Comparison of ENCODE assay signal across 8 cellular contexts in genomic region chr3:14452676-14453367, GRCh38. TPM values are rescaled to one million over a fixed set of nuclear protein-coding genes. Genes with fewer than 3 reads are reported as not detected.
DNase-seq lines count a peak whose midpoint lies in the region; ATAC-seq and TF ChIP-seq lines count a peak whose summit lies in the region.

No MANE protein-coding gene starts in this region.

- no peak overlapping the region for H2BK5ac ChIP-seq in neuronal stem cell (ENCODE audit: low read length)

- H3K36me3 ChIP-seq in OCI-LY1 (ENCODE audit: insufficient read depth, low read length): peaks cover 81% of the 10 kb centered on the region
- peaks cover 12 to 38% of the 10 kb centered on the region in 2 donors for H3K36me3 ChIP-seq in neuronal stem cell (replicated peaks in 1 of 2; ENCODE audit: control insufficient read depth in 2 of 2, insufficient read depth in 2 of 2, low read length in 2 of 2)

- no peaks in the 10 kb centered on the region for H3K79me1 ChIP-seq in neuronal stem cell (ENCODE audit: low read depth, low read length)

- no peak overlapping the region for H2BK15ac ChIP-seq in neuronal stem cell (ENCODE audit: low read length)

- no peaks in the 10 kb centered on the region for H3F3A ChIP-seq in OCI-LY1 (ENCODE audit: insufficient read depth, low read length)

- no peak overlapping the region for H2BK120ac ChIP-seq in neuronal stem cell (ENCODE audit: low read depth, low read length)

- WGBS in neuronal stem cell (ENCODE audit: extremely low coverage in 2 of 2, insufficient read length in 2 of 2, insufficient replicate concordance in 1 of 2), 2 donors: no CpG with 5 or more reads among the region's 25 CpGs

- H3K9me2 ChIP-seq in OCI-LY1 (ENCODE audit: low read depth, low read length): no peaks in the 10 kb centered on the region

- no peak overlapping the region for H2AK5ac ChIP-seq in neuronal stem cell (ENCODE audit: low read depth, low read length)

- H3K27ac ChIP-seq in OCI-LY1 (ENCODE audit: low read depth, low read length, poor library complexity, severe bottlenecking) (peak overlapping the region; percentile 87), neuronal stem cell (replicated peaks; ENCODE audit: low read length) (no peak overlapping the region)

- ATAC-seq in GM21529 (IDR thresholded peaks at IDR 0.05; ENCODE audit: unreplicated experiment) (no peak), GM21528 (IDR thresholded peaks at IDR 0.05; ENCODE audit: low FRiP score, unreplicated experiment) (no peak), HG02973 (IDR thresholded peaks at IDR 0.05; ENCODE audit: unreplicated experiment) (no peak), GM18868 (IDR thresholded peaks at IDR 0.05; ENCODE audit: unreplicated experiment) (no peak)

- H2AFZ ChIP-seq in OCI-LY1 (ENCODE audit: low read length) (no peak overlapping the region), neuronal stem cell (ENCODE audit: low read length) (peak overlapping the region; percentile 85)

- no peak overlapping the region for H3K14ac ChIP-seq in neuronal stem cell (ENCODE audit: low read length)

- peak; percentile 83 for DNase-seq in DMS53 (lab: John Stamatoyannopoulos, UW)
- peak; percentile 98 for DNase-seq in fibroblast of mammary gland (ENCODE audit: low read depth)
- DNase-seq in neuronal stem cell (ENCODE audit: low spot score): no peak

- H3K27me3 ChIP-seq in OCI-LY1 (ENCODE audit: insufficient read depth, low read length) (no peaks in the 10 kb centered on the region), neuronal stem cell (ENCODE audit: control insufficient read depth in 3 of 3, insufficient read depth in 3 of 3, low read depth in 1 of 3, low read length in 3 of 3) (no peaks in the 10 kb centered on the region)

- H4K20me1 ChIP-seq in OCI-LY1 (ENCODE audit: insufficient read depth, low read length): no peaks in the 10 kb centered on the region

- no peak overlapping the region for H3K4ac ChIP-seq in neuronal stem cell (ENCODE audit: low read length)

- H3K9me3 ChIP-seq in OCI-LY1 (ENCODE audit: low read length) (no peaks in the 10 kb centered on the region), neuronal stem cell (replicated peaks in 1 of 2; ENCODE audit: control insufficient read depth in 2 of 2, insufficient read depth in 1 of 2, low read depth in 1 of 2, low read length in 2 of 2) (peaks cover 4 to 5% of the 10 kb centered on the region in 2 donors)

- H3K4me2 ChIP-seq in OCI-LY1 (ENCODE audit: low read length) (peak overlapping the region; percentile 20; the same call in 1 of the 2 replicates), neuronal stem cell (ENCODE audit: insufficient read depth, low read length, poor library complexity, severe bottlenecking) (no peak overlapping the region)

- no peak overlapping the region for H4K91ac ChIP-seq in neuronal stem cell (ENCODE audit: low read depth, low read length, poor library complexity)

- no peak overlapping the region for H3K18ac ChIP-seq in neuronal stem cell (ENCODE audit: low read length)

- H3K4me3 ChIP-seq in OCI-LY1 (ENCODE audit: low read depth, low read length, poor library complexity, severe bottlenecking) (no peak overlapping the region), fibroblast of mammary gland (ENCODE audit: control insufficient read depth, low read depth, low read length) (peak overlapping the region; percentile 9), neuronal stem cell (ENCODE audit: low read length in 2 of 2) (peak overlapping the region in 1 of 2 donors; percentile 1)

- TF ChIP-seq CTCF in OCI-LY1 (IDR thresholded peaks at IDR 0.05; ENCODE audit: low read length): no peak
- no peak for TF ChIP-seq CTCF in fibroblast of mammary gland (conservative IDR thresholded peaks at IDR 0.05; ENCODE audit: control insufficient read depth, insufficient read depth, low read depth, low read length)

- no peak overlapping the region for H4K8ac ChIP-seq in neuronal stem cell (ENCODE audit: low read depth, low read length)

- H3K79me2 ChIP-seq in OCI-LY1 (ENCODE audit: insufficient read depth, low read length): no peaks in the 10 kb centered on the region

- H3K9ac ChIP-seq in OCI-LY1 (ENCODE audit: low read length) (peak overlapping the region; percentile 13; the same call in 1 of the 2 replicates), neuronal stem cell (ENCODE audit: low read depth, low read length, poor library complexity) (no peak overlapping the region)

- peaks cover 31% of the 10 kb centered on the region for H3K4me1 ChIP-seq in OCI-LY1 (ENCODE audit: insufficient read depth, low read length, severe bottlenecking)
- peaks cover 3 to 13% of the 10 kb centered on the region in 2 donors for H3K4me1 ChIP-seq in neuronal stem cell (ENCODE audit: control insufficient read depth in 2 of 2, insufficient read depth in 1 of 2, low read depth in 1 of 2, low read length in 2 of 2)

- H3K23ac ChIP-seq in neuronal stem cell (ENCODE audit: low read depth, low read length, poor library complexity): no peak overlapping the region

- H2BK12ac ChIP-seq in neuronal stem cell (ENCODE audit: low read length): no peak overlapping the region

RNA-seq across cellular contexts. Expression of gene SLC6A6, which starts 50.4 kb away (rescaled TPM):
- 27.6 TPM for polyA plus RNA-seq in neuronal stem cell (2013, experiment 1 of 2)
- polyA plus RNA-seq in neuronal stem cell (2013, experiment 2 of 2): 30.3 TPM
